In genomic region chrX:106150701-106151100, GRCh38 we compare ENCODE assay signal across 31 cellular contexts.
"Had no signal": no experiment of that assay in that cellular context is flagged by ENCODE, and none has a peak within 500 bp of the region (broad histone marks: within the 10 kb centered on the region; RNA-seq: fewer than 3 reads in every experiment).

No MANE protein-coding gene starts in this region.

- H3K4me3 ChIP-seq: ascending aorta, body of pancreas, breast epithelium, coronary artery, Peyer's patch, SJSA1 had no signal

- H3K4me2 ChIP-seq: SK-N-SH had no signal

- H3K27ac ChIP-seq: ascending aorta, body of pancreas, breast epithelium, coronary artery, Peyer's patch, SJSA1 had no signal

- H3K4me1 ChIP-seq: ascending aorta, breast epithelium, Peyer's patch, SJSA1 had no signal

- H3K9me3 ChIP-seq: ascending aorta, body of pancreas, breast epithelium, Peyer's patch, SJSA1, SK-N-SH had no signal

- H3K9ac ChIP-seq: SK-N-SH had no signal

- ATAC-seq: activated CD8-positive, alpha-beta T cell treated with anti-CD3 and anti-CD28 coated beads for 36 hours; activated T-cell treated with anti-CD3 and anti-CD28 coated beads, Interleukin-2, amount 50 U/mL, for 72 hours; activated T-helper 17 cell treated with anti-CD3 and anti-CD28 coated beads, Interleukin-2, amount 50 U/mL, for 72 hours; body of pancreas; PC-3 had no signal

- H3K27me3 ChIP-seq: ascending aorta, body of pancreas, Peyer's patch, SJSA1 had no signal

- H3K36me3 ChIP-seq: ascending aorta, breast epithelium, Peyer's patch, SJSA1 had no signal

- DNase-seq: activated CD4-positive, alpha-beta T cell treated with anti-CD3 and anti-CD28 coated beads, Interleukin-2, amount 10 ng/mL, durations not matched to agents 24 days and 14 days; activated CD4-positive, alpha-beta T cell treated with anti-CD3 and anti-CD28 coated beads, Interleukin-2, amount 50 U/mL, for 4 hours; activated CD8-positive, alpha-beta T cell treated with anti-CD3 and anti-CD28 coated beads for 36 hours; activated effector memory CD4-positive, alpha-beta T cell treated with anti-CD3 and anti-CD28 coated beads, Interleukin-2, amount 50 U/mL, for 16 hours; activated naive CD4-positive, alpha-beta T cell; activated naive CD8-positive, alpha-beta T cell treated with anti-CD3 and anti-CD28 coated beads, Interleukin-2, amount 10 ng/mL, durations not matched to agents 7 days and 5 days; activated T-cell treated with anti-CD3 and anti-CD28 coated beads, Interleukin-2, amount 50 U/mL, for 1 hour; activated T-cell treated with anti-CD3 and anti-CD28 coated beads, Interleukin-2, amount 50 U/mL, for 72 hours; amygdala; body of pancreas; NCI-H1105; NCI-H1436; NCI-H1694 treated with DMSO at 0.1 percent for 48 hours; NCI-H2029 treated with DMSO at 0.1 percent for 48 hours; NCI-H2107; NCI-H2171 treated with DMSO at 0.1 percent for 48 hours; NCI-H2227 treated with DMSO at 0.1 percent for 48 hours; NCI-H446; NCI-H510A treated with DMSO at 0.1 percent for 48 hours; NCI-H526 treated with DMSO at 0.1 percent for 48 hours; NCI-H82; PC-3; Peyer's patch; RPMI8226; SHP77 treated with DMSO at 0.1 percent for 48 hours; SK-N-SH had no signal
